ENCODE assay signal across 7 cellular contexts in the genomic region with DNA sequence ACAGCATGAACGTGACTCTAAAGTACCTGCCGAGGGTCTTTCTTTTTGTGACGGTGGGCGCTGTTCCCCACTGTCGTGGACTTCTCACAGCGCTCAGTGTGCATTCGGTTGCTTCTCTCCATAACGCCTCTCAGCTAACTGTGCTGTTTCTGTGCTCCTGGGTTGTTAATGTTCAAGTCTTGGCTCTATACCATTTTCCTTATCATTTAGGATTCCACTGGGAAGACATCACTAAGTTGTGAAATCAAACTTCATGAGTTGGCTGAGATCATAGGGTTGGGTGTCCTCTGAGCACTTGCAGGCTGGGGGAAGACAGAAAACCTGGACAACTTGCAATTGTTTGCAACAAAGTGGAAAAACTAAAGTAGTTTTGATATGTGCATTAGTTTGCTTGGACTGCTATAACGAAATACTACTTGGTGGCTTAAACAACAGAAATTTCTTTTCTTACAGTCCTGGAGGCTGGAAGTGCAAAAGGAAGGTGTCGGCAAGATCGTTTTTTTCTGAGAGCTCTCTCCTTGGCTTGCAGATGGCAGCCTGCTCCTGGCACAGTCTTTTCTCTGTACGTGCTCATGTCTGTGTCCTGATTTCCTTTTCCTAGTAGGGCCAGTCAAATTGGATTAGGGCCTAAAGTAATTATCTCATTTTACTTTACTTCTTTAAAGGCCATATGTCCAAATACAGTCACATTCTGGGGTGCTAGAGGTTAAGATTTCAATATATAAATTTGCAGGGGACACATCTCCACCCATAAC.
DNase-seq lines count a peak whose midpoint lies in the region; ATAC-seq, FAIRE-seq and TF ChIP-seq lines count a peak whose summit lies in the region.
"Not testable (repeated sequence)": the region's sequence is repeated elsewhere in the genome, so short reads cannot be mapped to it uniquely, and the experiment has no call there.

No MANE protein-coding gene starts in this region.

- H3K9me2 ChIP-seq in SU-DHL-6 (replicated peaks; ENCODE audit: insufficient read depth, low read length), result not testable (repeated sequence)

- 17 to 31% methylated on average over 1 to 4 of the region's 12 CpGs for WGBS in gastroesophageal sphincter (ENCODE audit: low coverage in 1 of 2), 2 donors
- 39% methylated on average over 11 of the region's 12 CpGs for WGBS in right cardiac atrium
- 63 to 68% methylated on average over 8 to 10 of the region's 12 CpGs for WGBS in pancreas, 2 donors

- H3K4me2 ChIP-seq in SU-DHL-6 (ENCODE audit: low read depth, low read length, poor library complexity, severe bottlenecking), result not testable (repeated sequence)

- TF ChIP-seq CTCF in SU-DHL-6 (IDR thresholded peaks at IDR 0.05; ENCODE audit: insufficient read depth, low read length, poor library complexity, severe bottlenecking); chondrocyte (IDR thresholded peaks at IDR 0.05); gastroesophageal sphincter (IDR thresholded peaks at IDR 0.05); pancreas (IDR thresholded peaks at IDR 0.05): not testable (repeated sequence)

- H3K27me3 Mint-ChIP-seq in CD4-positive, alpha-beta memory T cell; activated naive CD8-positive, alpha-beta T cell; chondrocyte (ENCODE audit: low read depth): not testable (repeated sequence)

- not testable (repeated sequence) for H3K9me3 Mint-ChIP-seq in CD4-positive, alpha-beta memory T cell; activated naive CD8-positive, alpha-beta T cell (ENCODE audit: low read depth); chondrocyte (ENCODE audit: low read depth)

- H3K9ac ChIP-seq in SU-DHL-6 (ENCODE audit: low read length), result not testable (repeated sequence)

- not testable (repeated sequence) for H3K9me3 ChIP-seq in CD4-positive, alpha-beta memory T cell (ENCODE audit: control insufficient read depth in 1 of 2, low read length in 2 of 2); SU-DHL-6 (ENCODE audit: insufficient read depth, low read length); gastroesophageal sphincter; right cardiac atrium (ENCODE audit: control insufficient read depth, low read length); pancreas

- not testable (repeated sequence) for TF ChIP-seq EP300 in gastroesophageal sphincter (IDR thresholded peaks at IDR 0.05)

- ATAC-seq in gastroesophageal sphincter, result peak; percentile 79
- ATAC-seq in right cardiac atrium, result peak; percentile 90 to 92
- ATAC-seq in pancreas, result peak in 3 of 4 donors; percentile 56 to 70 (median 65)

- POLR2A ChIA-PET in CD4-positive, alpha-beta memory T cell (lab: Charles Lee; ENCODE audit: partially characterized antibody), result not testable (repeated sequence)

- H3K36me3 Mint-ChIP-seq in CD4-positive, alpha-beta memory T cell; activated naive CD8-positive, alpha-beta T cell; chondrocyte (ENCODE audit: low read depth): not testable (repeated sequence)

- H3K4me1 ChIP-seq in CD4-positive, alpha-beta memory T cell (ENCODE audit: insufficient read depth, low read length); gastroesophageal sphincter; right cardiac atrium (ENCODE audit: control insufficient read depth, insufficient read depth, low read length); pancreas: not testable (repeated sequence)

- not testable (repeated sequence) for H3K36me3 ChIP-seq in CD4-positive, alpha-beta memory T cell (ENCODE audit: insufficient read depth, low read length); SU-DHL-6 (ENCODE audit: low read length); gastroesophageal sphincter; pancreas

- not testable (repeated sequence) for TF ChIP-seq POLR2A in gastroesophageal sphincter (IDR thresholded peaks at IDR 0.05)

- not testable (repeated sequence) for FAIRE-seq in pancreas (lab: Jason Lieb, UNC)

- intact Hi-C loops in CD4-positive, alpha-beta memory T cell (cut with micrococcal nuclease); right cardiac atrium (cut with DNase I); pancreas (cut with DNase I): not testable (repeated sequence)

- not testable (repeated sequence) for DNase-seq in CD4-positive, alpha-beta memory T cell; chondrocyte (ENCODE audit: low spot score); pancreas
- DNase-seq in right cardiac atrium, result peak in 1 of 3 donors; percentile 58

- not testable (repeated sequence) for H3K4me3 Mint-ChIP-seq in CD4-positive, alpha-beta memory T cell; activated naive CD8-positive, alpha-beta T cell; chondrocyte (ENCODE audit: unreplicated experiment)

- H3K27me3 ChIP-seq in CD4-positive, alpha-beta memory T cell (ENCODE audit: insufficient read depth, low read length); SU-DHL-6 (ENCODE audit: low read length); gastroesophageal sphincter; right cardiac atrium (ENCODE audit: control insufficient read depth, insufficient read depth); pancreas: not testable (repeated sequence)

- H3K27ac Mint-ChIP-seq in CD4-positive, alpha-beta memory T cell, result peak overlapping the region in 2 of 7 donors; percentile 4 to 24
- H3K27ac Mint-ChIP-seq in activated naive CD8-positive, alpha-beta T cell, result peak overlapping the region; percentile 50
- H3K27ac Mint-ChIP-seq in chondrocyte (ENCODE audit: unreplicated experiment), result peak overlapping the region; percentile 54

- not testable (repeated sequence) for H3F3A ChIP-seq in SU-DHL-6 (ENCODE audit: insufficient read depth)

- peak overlapping the region; percentile 48 for H3K27ac ChIP-seq in CD4-positive, alpha-beta memory T cell (ENCODE audit: low read depth, low read length)
- peak overlapping the region; percentile 55 for H3K27ac ChIP-seq in SU-DHL-6 (ENCODE audit: low read depth, low read length)
- H3K27ac ChIP-seq in gastroesophageal sphincter, pancreas: not testable (repeated sequence)
- peak overlapping the region; percentile 45 for H3K27ac ChIP-seq in right cardiac atrium (ENCODE audit: low read length)

- H2AFZ ChIP-seq in SU-DHL-6 (ENCODE audit: low read depth, low read length, severe bottlenecking), result not testable (repeated sequence)

- H3K79me2 ChIP-seq in SU-DHL-6 (ENCODE audit: insufficient read depth, low read length), result not testable (repeated sequence)

- CTCF ChIA-PET in CD4-positive, alpha-beta memory T cell (lab: Charles Lee; ENCODE audit: partially characterized antibody), result not testable (repeated sequence)

- peaks cover 15 to 28% (median 20%) of the 10 kb centered on the region in 4 donors for H3K4me1 Mint-ChIP-seq in CD4-positive, alpha-beta memory T cell
- H3K4me1 Mint-ChIP-seq in activated naive CD8-positive, alpha-beta T cell (ENCODE audit: low read depth), result peaks cover 25% of the 10 kb centered on the region
- peaks cover 25% of the 10 kb centered on the region for H3K4me1 Mint-ChIP-seq in chondrocyte (ENCODE audit: low read depth)

- H4K20me1 ChIP-seq in SU-DHL-6 (ENCODE audit: low read depth, low read length), result not testable (repeated sequence)

- H3K4me3 ChIP-seq in CD4-positive, alpha-beta memory T cell (ENCODE audit: low read length in 2 of 2); SU-DHL-6 (ENCODE audit: insufficient read depth, low read length, poor library complexity, severe bottlenecking); gastroesophageal sphincter; right cardiac atrium (ENCODE audit: low read length); pancreas: not testable (repeated sequence)
